27 cellular contexts compared by ENCODE assay signal in the genomic region with DNA sequence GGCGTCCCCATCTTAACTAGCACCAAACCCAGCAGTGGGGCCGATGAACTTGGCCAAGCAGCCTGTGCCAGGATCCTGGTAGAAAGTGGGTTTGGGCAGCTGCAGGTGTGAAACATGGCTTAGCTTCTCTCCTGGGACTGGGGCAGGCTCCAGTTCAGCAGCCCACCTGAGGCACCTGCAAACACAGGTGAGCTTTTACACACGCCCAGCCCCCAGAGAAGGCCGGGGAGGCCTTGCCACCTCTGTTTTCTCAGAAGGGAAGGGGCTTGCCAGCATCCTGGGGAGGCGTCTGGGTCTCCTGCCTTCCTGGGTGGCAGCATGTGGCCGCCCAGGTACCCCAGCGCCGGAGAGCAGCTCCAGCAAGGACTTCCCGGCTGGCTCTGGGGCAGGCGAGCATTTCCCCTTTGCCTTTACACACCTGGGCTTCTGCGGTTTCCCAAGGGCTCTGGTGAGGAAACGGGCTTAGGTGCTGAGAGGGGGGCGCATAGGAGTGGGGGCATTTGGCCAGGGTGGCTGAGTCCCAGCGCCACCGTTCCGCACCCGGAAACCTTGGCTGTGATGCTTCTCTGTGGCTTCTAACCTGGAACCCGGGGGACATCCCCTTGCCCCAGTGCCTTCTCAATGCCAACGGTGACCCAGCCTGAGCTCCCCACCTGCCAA.
DNase-seq lines count a peak whose midpoint lies in the region; ATAC-seq, FAIRE-seq and TF ChIP-seq lines count a peak whose summit lies in the region.
"Had no signal": no experiment of that assay in that cellular context is flagged by ENCODE, and none has a peak within 500 bp of the region (broad histone marks: within the 10 kb centered on the region; RNA-seq: fewer than 3 reads in every experiment).

No MANE protein-coding gene starts in this region.

- no peak for TF ChIP-seq POLR2A in IMR-90 (IDR thresholded peaks at IDR 0.05; ENCODE audit: low read depth, low read length)

- H3K36me3 Mint-ChIP-seq in activated CD4-positive, alpha-beta memory T cell treated with anti-CD3 and anti-CD28 coated beads, Interleukin-2, amount 10 ng/mL, durations not matched to agents 7 days and 5 days (ENCODE audit: low read depth), result peaks cover 2% of the 10 kb centered on the region
- H3K36me3 Mint-ChIP-seq in activated CD4-positive, alpha-beta memory T cell treated with anti-CD3 and anti-CD28 coated beads for 36 hours, result no peaks in the 10 kb centered on the region
- H3K36me3 Mint-ChIP-seq in T-cell, result no peaks in the 10 kb centered on the region

- peak overlapping the region; percentile 53 for H2AFZ ChIP-seq in IMR-90 (replicated peaks; ENCODE audit: low read length, poor library complexity)

- no peak overlapping the region for H2AK9ac ChIP-seq in IMR-90 (replicated peaks; ENCODE audit: low read depth, low read length, poor library complexity)

- no peak for FAIRE-seq in small intestine (lab: Jason Lieb, UNC)
- FAIRE-seq: TTC549 had no signal

- no peak overlapping the region for H2BK5ac ChIP-seq in IMR-90 (ENCODE audit: low read depth, low read length, poor library complexity, severe bottlenecking)

- in situ Hi-C loops in IMR-90 (cut with MboI; ENCODE audit: low sequenced_read_pairs), result no loop called here

- no peak overlapping the region for H3K4me3 Mint-ChIP-seq in activated CD4-positive, alpha-beta memory T cell treated with anti-CD3 and anti-CD28 coated beads, Interleukin-2, amount 10 ng/mL, durations not matched to agents 7 days and 5 days
- no peak overlapping the region for H3K4me3 Mint-ChIP-seq in activated CD4-positive, alpha-beta memory T cell treated with anti-CD3 and anti-CD28 coated beads for 36 hours
- no peak overlapping the region for H3K4me3 Mint-ChIP-seq in T-cell
- H3K4me3 Mint-ChIP-seq: activated T-helper 17 cell treated with anti-CD3 and anti-CD28 coated beads, Interleukin-2, amount 50 U/mL, for 72 hours; neural crest cell; T-helper 1 cell treated with Interleukin-12 subunit alpha and Interleukin-12 subunit beta and Interleukin-4 antibody, amounts not matched to agents 30 μg/mL and 1 μg/mL, for 36 hours had no signal

- no peak overlapping the region for H4K91ac ChIP-seq in IMR-90 (ENCODE audit: insufficient read depth, low read depth, low read length)

- H3K9me3 Mint-ChIP-seq in activated CD4-positive, alpha-beta memory T cell treated with anti-CD3 and anti-CD28 coated beads, Interleukin-2, amount 10 ng/mL, durations not matched to agents 7 days and 5 days, result no peaks in the 10 kb centered on the region
- H3K9me3 Mint-ChIP-seq in activated CD4-positive, alpha-beta memory T cell treated with anti-CD3 and anti-CD28 coated beads for 36 hours, result no peaks in the 10 kb centered on the region
- no peaks in the 10 kb centered on the region for H3K9me3 Mint-ChIP-seq in T-cell
- H3K9me3 Mint-ChIP-seq: activated T-helper 17 cell treated with anti-CD3 and anti-CD28 coated beads, Interleukin-2, amount 50 U/mL, for 72 hours; neural crest cell; T-helper 1 cell treated with Interleukin-12 subunit alpha and Interleukin-12 subunit beta and Interleukin-4 antibody, amounts not matched to agents 30 μg/mL and 1 μg/mL, for 36 hours had no signal

- WGBS in IMR-90 (ENCODE audit: extremely low coverage in 2 of 2, insufficient read length in 1 of 2), 2 experiments, result 100% methylated on average over 2 of the region's 19 CpGs; no CpG with 5 or more reads in 1 of the 2 experiments
- WGBS in small intestine, 3 donors, result 37 to 60% (median 39%) methylated on average over 17 to 19 of the region's 19 CpGs

- no peak overlapping the region for H2BK15ac ChIP-seq in IMR-90 (ENCODE audit: low read depth, low read length)

- no peaks in the 10 kb centered on the region for H4K20me1 ChIP-seq in IMR-90 (ENCODE audit: insufficient read depth, low read length)

- intact Hi-C loops in activated CD4-positive, alpha-beta memory T cell treated with anti-CD3 and anti-CD28 coated beads for 36 hours (cut with micrococcal nuclease), result loop anchor here (10.0 kb wide), 1 partner anchor 76 kb away; no protein-coding TSS in a partner anchor
- intact Hi-C loops in IMR-90 (cut with micrococcal nuclease), result no loop called here
- intact Hi-C loops in dorsolateral prefrontal cortex (cut with DNase I), result no loop called here

- H3K27me3 ChIP-seq in IMR-90 (ENCODE audit: control insufficient read depth, insufficient read depth, low read length), result peaks cover 57% of the 10 kb centered on the region
- peaks cover 0 to 25% (median 0%) of the 10 kb centered on the region in 45 donors for H3K27me3 ChIP-seq in dorsolateral prefrontal cortex
- no peaks in the 10 kb centered on the region for H3K27me3 ChIP-seq in small intestine (ENCODE audit: control insufficient read depth in 2 of 2, insufficient read depth in 2 of 2, low read length in 2 of 2)

- H3K9ac ChIP-seq in IMR-90 (ENCODE audit: low read depth, low read length), result no peak overlapping the region

- no peak overlapping the region for H3K18ac ChIP-seq in IMR-90 (ENCODE audit: low read depth, low read length)

- no peak for DNase-seq in activated CD4-positive, alpha-beta memory T cell treated with anti-CD3 and anti-CD28 coated beads, Interleukin-2, amount 10 ng/mL, durations not matched to agents 7 days and 5 days
- DNase-seq in activated CD4-positive, alpha-beta memory T cell treated with anti-CD3 and anti-CD28 coated beads for 36 hours, result no peak
- no peak for DNase-seq in IMR-90
- DNase-seq in dorsolateral prefrontal cortex, result no peak
- DNase-seq in small intestine, result no peak
- no peak for DNase-seq in HUDEP-2 (lab: John Stamatoyannopoulos, UW; ENCODE audit: unreplicated experiment in 76 of 76)
- DNase-seq in NCI-H2196 (lab: John Stamatoyannopoulos, UW; ENCODE audit: unreplicated experiment), result no peak
- no peak for DNase-seq in T-cell
- DNase-seq: activated CD4-positive, alpha-beta T cell treated with anti-CD3 and anti-CD28 coated beads, Interleukin-2, amount 50 U/mL, for 4 hours; activated naive CD4-positive, alpha-beta T cell treated with anti-CD3 and anti-CD28 coated beads, Interleukin-2, amount 50 U/mL, for 16 hours; amygdala; Calu3; DMS79 treated with DMSO at 0.1 percent for 48 hours; effector CD4-positive, alpha-beta T cell; GDM1; hippocampal formation; mammary epithelial cell; NCI-H1092 treated with DMSO at 0.1 percent for 48 hours; NCI-H1694 treated with DMSO at 0.1 percent for 48 hours; NCI-H510A; OCI-M1; trophoblast cell had no signal

- dilution Hi-C loops in IMR-90 (cut with HindIII; ENCODE audit: low sequenced_read_pairs, unreplicated experiment), result no loop called here

- CTCF ChIA-PET in activated CD4-positive, alpha-beta memory T cell treated with anti-CD3 and anti-CD28 coated beads, Interleukin-2, amount 10 ng/mL, durations not matched to agents 7 days and 5 days (lab: Charles Lee), result interaction anchor here (1.1 kb wide), 1 partner anchor 124 kb away, joined by 3 read pairs; a partner anchor contains a TSS
- CTCF ChIA-PET in activated CD4-positive, alpha-beta memory T cell treated with anti-CD3 and anti-CD28 coated beads for 36 hours (lab: Charles Lee), result no interaction called here
- CTCF ChIA-PET in IMR-90 (lab: Yijun Ruan, JAX), result no interaction called here
- CTCF ChIA-PET in T-cell (lab: Charles Lee), result no interaction called here

- ATAC-seq in IMR-90 (ENCODE audit: low read depth) (no peak), T-cell (replicated peaks in 1 of 4) (no peak)

- no peaks in the 10 kb centered on the region; the same call in 1 of the 2 replicates for H3K4me1 ChIP-seq in IMR-90 (ENCODE audit: control insufficient read depth, insufficient read depth, low read length)
- H3K4me1 ChIP-seq in small intestine (ENCODE audit: control insufficient read depth in 2 of 2, insufficient read depth in 1 of 2, low read depth in 1 of 2, low read length in 1 of 2), result peaks cover 1 to 3% of the 10 kb centered on the region in 2 donors

- peaks cover 29% of the 10 kb centered on the region for H3K4me1 Mint-ChIP-seq in activated CD4-positive, alpha-beta memory T cell treated with anti-CD3 and anti-CD28 coated beads, Interleukin-2, amount 10 ng/mL, durations not matched to agents 7 days and 5 days
- H3K4me1 Mint-ChIP-seq in activated CD4-positive, alpha-beta memory T cell treated with anti-CD3 and anti-CD28 coated beads for 36 hours (ENCODE audit: low read depth), result no peaks in the 10 kb centered on the region
- H3K4me1 Mint-ChIP-seq in T-cell, result peaks cover 0 to 13% (median 0%) of the 10 kb centered on the region in 3 donors
- H3K4me1 Mint-ChIP-seq: activated T-helper 17 cell treated with anti-CD3 and anti-CD28 coated beads, Interleukin-2, amount 50 U/mL, for 72 hours had no signal

- H3K4me2 ChIP-seq in IMR-90 (ENCODE audit: low read depth, low read length), result no peak overlapping the region

- H4K5ac ChIP-seq in IMR-90 (ENCODE audit: low read depth, low read length), result no peak overlapping the region

- BruUV-seq in IMR-90 (replicated peaks; lab: Mats Ljungman, UMichigan), result no TSS peak

- TF ChIP-seq RAD21 in IMR-90 (IDR thresholded peaks at IDR 0.05; ENCODE audit: low read length), result no peak

- H3K4ac ChIP-seq in IMR-90 (ENCODE audit: low read depth, low read length), result no peak overlapping the region

- no peak for TF ChIP-seq CTCF in IMR-90 (conservative IDR thresholded peaks at IDR 0.05; ENCODE audit: low read depth, low read length)
- no peak for TF ChIP-seq CTCF in dorsolateral prefrontal cortex (IDR thresholded peaks at IDR 0.05 in 54 of 56, conservative IDR thresholded peaks at IDR 0.05 in 2 of 56; ENCODE audit: low read depth in 1 of 56, partially characterized antibody in 56 of 56)

- no peaks in the 10 kb centered on the region for H3K79me1 ChIP-seq in IMR-90 (ENCODE audit: low read depth in 1 of 2, low read length in 2 of 2)

- H2AK5ac ChIP-seq in IMR-90 (ENCODE audit: low read depth, low read length), result no peak overlapping the region

- peak overlapping the region; percentile 81 for H3K27ac Mint-ChIP-seq in activated CD4-positive, alpha-beta memory T cell treated with anti-CD3 and anti-CD28 coated beads, Interleukin-2, amount 10 ng/mL, durations not matched to agents 7 days and 5 days
- H3K27ac Mint-ChIP-seq in activated CD4-positive, alpha-beta memory T cell treated with anti-CD3 and anti-CD28 coated beads for 36 hours, result no peak overlapping the region
- H3K27ac Mint-ChIP-seq in T-cell, result no peak overlapping the region
- H3K27ac Mint-ChIP-seq: activated T-helper 17 cell treated with anti-CD3 and anti-CD28 coated beads, Interleukin-2, amount 50 U/mL, for 72 hours had no signal

- H4K8ac ChIP-seq in IMR-90 (ENCODE audit: low read depth in 2 of 2, low read length in 2 of 2), result no peak overlapping the region

- no peak overlapping the region for H3K14ac ChIP-seq in IMR-90 (replicated peaks; ENCODE audit: low read depth, low read length)

- H3K23ac ChIP-seq in IMR-90 (ENCODE audit: low read depth, low read length), result no peak overlapping the region

- H3K9me3 ChIP-seq in IMR-90 (ENCODE audit: control insufficient read depth, insufficient read depth, low read length), result no peaks in the 10 kb centered on the region
- H3K9me3 ChIP-seq in small intestine (ENCODE audit: control insufficient read depth, low read depth), result no peaks in the 10 kb centered on the region

- H3K56ac ChIP-seq in IMR-90 (ENCODE audit: extremely low read depth, insufficient read depth, low read length), result no peak overlapping the region

- H3K9me1 ChIP-seq in IMR-90 (ENCODE audit: insufficient read depth, low read length), result no peaks in the 10 kb centered on the region

- H3K27ac ChIP-seq in IMR-90 (ENCODE audit: insufficient read depth, low read length), result no peak overlapping the region
- peak overlapping the region in 24 of 59 donors; percentile 29 to 97 (median 88) for H3K27ac ChIP-seq in dorsolateral prefrontal cortex
- peak overlapping the region; percentile 0 to 51 for H3K27ac ChIP-seq in small intestine (ENCODE audit: low read depth in 1 of 2, low read length in 1 of 2)
- H3K27ac ChIP-seq: 22Rv1 had no signal

- H2BK20ac ChIP-seq in IMR-90 (ENCODE audit: low read depth, low read length), result no peak overlapping the region

- POLR2A ChIA-PET in activated CD4-positive, alpha-beta memory T cell treated with anti-CD3 and anti-CD28 coated beads, Interleukin-2, amount 10 ng/mL, durations not matched to agents 7 days and 5 days (lab: Charles Lee), result no interaction called here
- POLR2A ChIA-PET in activated CD4-positive, alpha-beta memory T cell treated with anti-CD3 and anti-CD28 coated beads for 36 hours (lab: Charles Lee), result no interaction called here
- POLR2A ChIA-PET in IMR-90 (lab: Charles Lee; ENCODE audit: unreplicated experiment), result no interaction called here
- POLR2A ChIA-PET in T-cell (lab: Charles Lee), result no interaction called here

- H3K36me3 ChIP-seq in IMR-90 (ENCODE audit: control insufficient read depth, insufficient read depth, low read length) (no peaks in the 10 kb centered on the region), small intestine (ENCODE audit: control insufficient read depth in 2 of 2, insufficient read depth in 2 of 2, low read length in 2 of 2) (no peaks in the 10 kb centered on the region)

- H2BK120ac ChIP-seq in IMR-90 (ENCODE audit: low read depth, low read length), result no peak overlapping the region

- H3K4me3 ChIP-seq in IMR-90 (ENCODE audit: insufficient read depth, low read depth, low read length), result no peak overlapping the region
- H3K4me3 ChIP-seq in dorsolateral prefrontal cortex, result peak overlapping the region in 31 of 59 donors; percentile 44 to 79 (median 61)
- H3K4me3 ChIP-seq in small intestine (ENCODE audit: low read depth in 1 of 2, low read length in 2 of 2), result peak overlapping the region in 1 of 2 donors; percentile 58

- peaks cover 2% of the 10 kb centered on the region for H3K27me3 Mint-ChIP-seq in activated CD4-positive, alpha-beta memory T cell treated with anti-CD3 and anti-CD28 coated beads, Interleukin-2, amount 10 ng/mL, durations not matched to agents 7 days and 5 days
- peaks cover 7% of the 10 kb centered on the region for H3K27me3 Mint-ChIP-seq in activated CD4-positive, alpha-beta memory T cell treated with anti-CD3 and anti-CD28 coated beads for 36 hours
- H3K27me3 Mint-ChIP-seq in T-cell, result peaks cover 0 to 2% of the 10 kb centered on the region in 2 donors
